ENCODE assay signal across 8 cellular contexts in genomic region chr22:31490496-31490925, GRCh38. TPM values are rescaled to one million over a fixed set of nuclear protein-coding genes. Genes with fewer than 3 reads are reported as not detected.
DNase-seq lines count a peak whose midpoint lies in the region; ATAC-seq and TF ChIP-seq lines count a peak whose summit lies in the region.

No MANE protein-coding gene starts in this region.

- peak; percentile 72 for TF ChIP-seq POLR2A in GM18951 (IDR thresholded peaks at IDR 0.05; ENCODE audit: extremely low read depth, insufficient read depth, insufficient read length)

- H3K9me3 ChIP-seq in BLaER1 (no peaks in the 10 kb centered on the region), neuron (ENCODE audit: low read length) (no peaks in the 10 kb centered on the region), thymus (ENCODE audit: control insufficient read depth) (no peaks in the 10 kb centered on the region)

- H3K4me1 ChIP-seq in BLaER1 (peaks cover 54% of the 10 kb centered on the region), foreskin keratinocyte (peaks cover 10% of the 10 kb centered on the region), neuron (ENCODE audit: insufficient read depth, low read length) (peaks cover 26% of the 10 kb centered on the region), thymus (ENCODE audit: control insufficient read depth, insufficient read depth, low read length) (peaks cover 9% of the 10 kb centered on the region)

- DNase-seq in RKO (ENCODE audit: low spot score) = peak; percentile 91
- peak; percentile 41 for DNase-seq in activated effector memory CD4-positive, alpha-beta T cell treated with Interleukin-2 at 50 U/mL for 16 hours
- peak; percentile 30 to 63 for DNase-seq in foreskin keratinocyte

- in situ Hi-C loops in GM18951 (cut with MboI; ENCODE audit: low sequenced_read_pairs, unreplicated experiment) = no loop called here

- ATAC-seq in HG03159 (IDR thresholded peaks at IDR 0.05; ENCODE audit: unreplicated experiment) (peak; percentile 68), foreskin keratinocyte (peak; percentile 69)

- H3K27me3 ChIP-seq in BLaER1 (no peaks in the 10 kb centered on the region), foreskin keratinocyte (no peaks in the 10 kb centered on the region), neuron (ENCODE audit: insufficient read depth, low read length) (no peaks in the 10 kb centered on the region), thymus (ENCODE audit: control insufficient read depth, insufficient read depth) (no peaks in the 10 kb centered on the region)

- H4K20me1 ChIP-seq in BLaER1 = peaks cover 25% of the 10 kb centered on the region

- under 1% methylated on average over 15 of the region's 15 CpGs for WGBS in thymus

- H3K9ac ChIP-seq in BLaER1 = peak overlapping the region; percentile 93

- H3K4me3 ChIP-seq in BLaER1 (peak overlapping the region; percentile 97), neuron (ENCODE audit: low read length) (peak overlapping the region; percentile 79), thymus (ENCODE audit: low read length) (peak overlapping the region; percentile 56)

- TF ChIP-seq CTCF in foreskin keratinocyte (conservative IDR thresholded peaks at IDR 0.05) = no peak

- peaks cover 28% of the 10 kb centered on the region for H3K36me3 ChIP-seq in BLaER1
- peaks cover 19% of the 10 kb centered on the region for H3K36me3 ChIP-seq in neuron (ENCODE audit: insufficient read depth, low read length)
- no peaks in the 10 kb centered on the region for H3K36me3 ChIP-seq in thymus (ENCODE audit: control insufficient read depth, insufficient read depth)

- H3K27ac ChIP-seq in BLaER1 = peak overlapping the region; percentile 98
- peak overlapping the region; percentile 96 for H3K27ac ChIP-seq in foreskin keratinocyte
- H3K27ac ChIP-seq in thymus (ENCODE audit: low read depth) = peak overlapping the region; percentile 96

- peak overlapping the region; percentile 60 for H2AFZ ChIP-seq in neuron (ENCODE audit: low read depth, low read length)

- H3K4me2 ChIP-seq in BLaER1 = peak overlapping the region; percentile 88

RNA-seq across cellular contexts. Expression of gene EIF4ENIF1, which starts 0.9 kb away (rescaled TPM):
- total RNA-seq in foreskin keratinocyte = 12.1 and 16.9 TPM in 2 replicates
- polyA plus RNA-seq in foreskin keratinocyte (6.7 and 7.2 TPM in 2 replicates), thymus (12.1 TPM)

RNA-seq across cellular contexts. Expression of gene SFI1, which starts 5.8 kb away (rescaled TPM):
- 14.1 and 15.5 TPM in 2 replicates for total RNA-seq in foreskin keratinocyte
- polyA plus RNA-seq in foreskin keratinocyte (8.9 and 11.1 TPM in 2 replicates), thymus (116 TPM)

Comparison
In these comparisons a context has a peak if more than half of its experiments do, and no peak if none do; other contexts are left out.
1. Peak in every context shown above with its lines: DNase-seq, ATAC-seq, H3K4me3 ChIP-seq and H3K27ac ChIP-seq.
2. DNase-seq: peak in every context shown above with its lines; median percentile 91 in RKO; 46 in foreskin keratinocyte; 41 in activated effector memory CD4-positive, alpha-beta T cell treated with Interleukin-2 at 50 U/mL for 16 hours.